ENCODE assay signal across 19 cellular contexts in the genomic region with DNA sequence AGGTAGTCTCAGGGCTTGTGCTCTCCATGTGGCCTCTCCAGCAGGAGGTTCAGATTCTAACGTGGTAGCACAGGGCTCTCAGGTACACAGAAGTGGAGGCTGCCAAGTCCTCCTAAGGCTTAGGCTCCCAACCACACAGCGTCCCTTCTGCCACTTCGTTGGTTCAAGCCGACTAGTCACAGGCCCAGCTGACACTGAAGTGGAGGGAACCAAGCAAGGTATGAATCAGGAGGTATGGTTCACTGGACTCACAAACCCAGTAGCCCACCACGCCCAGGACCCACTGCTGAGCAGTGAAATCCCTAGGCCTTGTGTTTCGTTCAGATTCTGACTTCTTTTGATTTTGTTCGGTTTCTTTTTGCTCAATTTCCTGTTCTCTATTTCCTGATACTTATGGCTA.
"Had no signal": no experiment of that assay in that cellular context is flagged by ENCODE, and none has a peak within 500 bp of the region (broad histone marks: within the 10 kb centered on the region; RNA-seq: fewer than 3 reads in every experiment).

No MANE protein-coding gene starts in this region.

- H3K9me3 Mint-ChIP-seq: mesothelial cell of epicardium; stimulated activated naive CD8-positive, alpha-beta T cell treated with anti-CD3 and anti-CD28 coated beads, Interleukin-15, Interleukin-2, amounts not matched to agents 100 ng/mL and 50 ng/mL, for 24 hours had no signal

- H3K36me3 ChIP-seq: adrenal gland, breast epithelium, suprapubic skin, vagina had no signal

- H3K4me3 Mint-ChIP-seq: mesothelial cell of epicardium; stimulated activated naive CD8-positive, alpha-beta T cell treated with anti-CD3 and anti-CD28 coated beads, Interleukin-15, Interleukin-2, amounts not matched to agents 100 ng/mL and 50 ng/mL, for 24 hours had no signal

- H3K4me3 ChIP-seq: adrenal gland, breast epithelium, lung, suprapubic skin, vagina had no signal

- H3K4me1 Mint-ChIP-seq: mesothelial cell of epicardium had no signal

- H3K27ac Mint-ChIP-seq: mesothelial cell of epicardium; stimulated activated naive CD8-positive, alpha-beta T cell treated with anti-CD3 and anti-CD28 coated beads, Interleukin-15, Interleukin-2, amounts not matched to agents 100 ng/mL and 50 ng/mL, for 24 hours had no signal

- ATAC-seq: activated CD4-positive, CD25-positive, alpha-beta regulatory T cell treated with anti-CD3 and anti-CD28 coated beads, Interleukin-2, amount 50 U/mL, for 24 hours; activated naive CD4-positive, alpha-beta T cell treated with anti-CD3 and anti-CD28 coated beads, Interleukin-2, amount 50 U/mL, for 72 hours; left lobe of liver had no signal

- H3K36me3 Mint-ChIP-seq: activated naive CD4-positive, alpha-beta T cell treated with anti-CD3 and anti-CD28 coated beads, Interleukin-2, amount 50 U/mL, for 72 hours; mesothelial cell of epicardium had no signal

- DNase-seq: activated CD4-positive, alpha-beta T cell treated with anti-CD3 and anti-CD28 coated beads, Interleukin-2, amount 50 U/mL, for 1 hour; activated CD8-positive, alpha-beta memory T cell treated with anti-CD3 and anti-CD28 coated beads, Interleukin-2, amount 50 U/mL, for 48 hours; activated gamma-delta T cell treated with Interleukin-2 at 50 U/mL for 16 hours; adrenal gland; cortex of kidney; retina; stimulated activated CD4-positive, alpha-beta T cell treated with anti-CD3 and anti-CD28 coated beads, Interleukin-1b, Interleukin-23, amount 100 ng/mL, for 48 hours; stimulated activated CD8-positive, alpha-beta memory T cell treated with anti-CD3 and anti-CD28 coated beads, Interleukin-4, amount 100 ng/mL, for 48 hours; T-helper 9 cell; trophoblast cell had no signal

- H3K27me3 ChIP-seq: breast epithelium, vagina had no signal
